Comparison of ENCODE assay signal across 6 cellular contexts in genomic region chrX:48910926-48911406, GRCh38. TPM values are rescaled to one million over a fixed set of nuclear protein-coding genes. Genes with fewer than 3 reads are reported as not detected.
DNase-seq lines count a peak whose midpoint lies in the region; ATAC-seq and TF ChIP-seq lines count a peak whose summit lies in the region.

No MANE protein-coding gene starts in this region.

- TF ChIP-seq EP300 in transverse colon (IDR thresholded peaks at IDR 0.05; ENCODE audit: low read depth): no peak

- H3K36me3 ChIP-seq in OCI-LY3 (replicated peaks; ENCODE audit: low read depth, low read length) (peaks cover 39% of the 10 kb centered on the region), transverse colon (no peaks in the 10 kb centered on the region)

- CTCF ChIA-PET in CD4-positive, alpha-beta T cell (lab: Charles Lee): interaction anchor here (1.5 kb wide), 1 partner anchor 26 kb away, joined by 8 read pairs; no protein-coding TSS in a partner anchor

- no peak overlapping the region for H2AFZ ChIP-seq in OCI-LY3 (ENCODE audit: low read depth, low read length)

- H3K79me2 ChIP-seq in OCI-LY3 (ENCODE audit: low read length): peaks cover 46% of the 10 kb centered on the region

- DNase-seq in CD4-positive, alpha-beta T cell: no peak
- DNase-seq in glutamatergic neuron: no peak
- no peak for DNase-seq in transverse colon

- no peaks in the 10 kb centered on the region for H3K9me3 Mint-ChIP-seq in CD4-positive, alpha-beta T cell
- peaks cover 3% of the 10 kb centered on the region for H3K9me3 Mint-ChIP-seq in glutamatergic neuron (ENCODE audit: unreplicated experiment)

- in situ Hi-C loops in transverse colon (cut with MboI; ENCODE audit: low pct_ligation_motif_present in 1 of 4, low pct_unique_long_range_greater_than_20kb in 1 of 4, low sequenced_read_pairs in 3 of 4): loop anchor here in 1 of 4 donors (25.0 kb wide), 1 partner anchor 274 kb away; no protein-coding TSS in a partner anchor

- peak overlapping the region; percentile 94 for H3K27ac Mint-ChIP-seq in CD4-positive, alpha-beta T cell
- H3K27ac Mint-ChIP-seq in glutamatergic neuron (ENCODE audit: unreplicated experiment): peak overlapping the region; percentile 78

- H4K20me1 ChIP-seq in OCI-LY3 (ENCODE audit: insufficient read depth, low read length): peaks cover 37% of the 10 kb centered on the region

- H3K36me3 Mint-ChIP-seq in CD4-positive, alpha-beta T cell (ENCODE audit: low read depth): peaks cover 60% of the 10 kb centered on the region
- H3K36me3 Mint-ChIP-seq in glutamatergic neuron (ENCODE audit: unreplicated experiment): no peaks in the 10 kb centered on the region

- no peaks in the 10 kb centered on the region for H3K9me3 ChIP-seq in CD4-positive, alpha-beta T cell (ENCODE audit: control insufficient read depth, low read length)
- H3K9me3 ChIP-seq in OCI-LY3 (ENCODE audit: insufficient read depth, low read length): no peaks in the 10 kb centered on the region
- H3K9me3 ChIP-seq in transverse colon: no peaks in the 10 kb centered on the region

- peak overlapping the region; percentile 79 for H3K27ac ChIP-seq in CD4-positive, alpha-beta T cell (ENCODE audit: low read depth, low read length)
- H3K27ac ChIP-seq in OCI-LY3 (ENCODE audit: low read length) (peak overlapping the region; percentile 98), transverse colon (peak overlapping the region; percentile 81 to 91 (median 88))

- TF ChIP-seq CTCF in CD4-positive, alpha-beta T cell (IDR thresholded peaks at IDR 0.05): no peak
- no peak for TF ChIP-seq CTCF in OCI-LY3 (IDR thresholded peaks at IDR 0.05; ENCODE audit: low read depth, low read length)
- TF ChIP-seq CTCF in glutamatergic neuron (IDR thresholded peaks at IDR 0.05; ENCODE audit: partially characterized antibody, unreplicated experiment): no peak
- TF ChIP-seq CTCF in transverse colon (IDR thresholded peaks at IDR 0.05): no peak

- intact Hi-C loops in CD4-positive, alpha-beta T cell (cut with DNase I, micrococcal nuclease): loop anchor here (2.0 to 10.0 kb wide), 5 partner anchors 14 to 1256 kb away; partner anchors contain the start of genes ELK1 (in 1 of the 2), PQBP1 (in 1 of the 2), TIMM17B (in 1 of the 2) and UXT (in 1 of the 2)
- intact Hi-C loops in transverse colon (cut with DNase I; ENCODE audit: low total_unique reads): no loop called here

- H3K4me1 ChIP-seq in OCI-LY3 (ENCODE audit: low read length) (peaks cover 42% of the 10 kb centered on the region), transverse colon (peaks cover 0 to 14% (median 6%) of the 10 kb centered on the region in 4 donors)

- H3K4me3 ChIP-seq in OCI-LY3 (ENCODE audit: low read length) (peak overlapping the region; percentile 100), transverse colon (peak overlapping the region; percentile 51 to 82 (median 66))

- H3K4me1 Mint-ChIP-seq in CD4-positive, alpha-beta T cell (ENCODE audit: low read depth): peaks cover 50% of the 10 kb centered on the region
- H3K4me1 Mint-ChIP-seq in glutamatergic neuron (ENCODE audit: low read depth, unreplicated experiment): peaks cover 6% of the 10 kb centered on the region

- POLR2A ChIA-PET in CD4-positive, alpha-beta T cell (lab: Charles Lee): interaction anchor here (0.6 to 4.7 kb wide), 15 partner anchors 8 to 263 kb away, joined by 3 to 97 read pairs (median 8); partner anchors contain the start of genes OTUD5, PQBP1, TIMM17B and WAS

- peak overlapping the region; percentile 94 for H3K4me2 ChIP-seq in OCI-LY3 (ENCODE audit: low read length)

- no peak for TF ChIP-seq POLR2A in transverse colon (IDR thresholded peaks at IDR 0.05)

- WGBS in transverse colon (ENCODE audit: low coverage in 1 of 2), 2 donors: 31% methylated on average over 12 of the region's 12 CpGs; no CpG with 5 or more reads in 1 of the 2 donors

- H3K9ac ChIP-seq in OCI-LY3 (ENCODE audit: low read length): peak overlapping the region; percentile 99

- H3K27me3 Mint-ChIP-seq in CD4-positive, alpha-beta T cell: peaks cover 5% of the 10 kb centered on the region
- H3K27me3 Mint-ChIP-seq in glutamatergic neuron (ENCODE audit: unreplicated experiment): peaks cover 7% of the 10 kb centered on the region

- H3K4me3 Mint-ChIP-seq in CD4-positive, alpha-beta T cell: peak overlapping the region; percentile 88
- peak overlapping the region; percentile 92 for H3K4me3 Mint-ChIP-seq in glutamatergic neuron (ENCODE audit: unreplicated experiment)

- ATAC-seq in CD4-positive, alpha-beta T cell (ENCODE audit: poor library complexity): peak; percentile 14
- ATAC-seq in HG03571 (IDR thresholded peaks at IDR 0.05; ENCODE audit: unreplicated experiment) (no peak), HG03159 (IDR thresholded peaks at IDR 0.05; ENCODE audit: unreplicated experiment) (no peak)

- no peaks in the 10 kb centered on the region for H3K27me3 ChIP-seq in CD4-positive, alpha-beta T cell (ENCODE audit: control insufficient read depth, insufficient read depth, low read length)
- H3K27me3 ChIP-seq in OCI-LY3 (ENCODE audit: low read depth, low read length): no peaks in the 10 kb centered on the region
- no peaks in the 10 kb centered on the region for H3K27me3 ChIP-seq in transverse colon

RNA-seq across cellular contexts. Expression of gene SLC35A2, which starts 0.5 kb away (rescaled TPM):
- 10 to 100 TPM; 19.1 to 21.8 TPM for total RNA-seq in CD4-positive, alpha-beta T cell
- total RNA-seq in glutamatergic neuron (ENCODE audit: unreplicated experiment) (22.1 TPM), transverse colon (10 to 100 TPM; 29.5 to 48.3 (median 33.8) TPM)

RNA-seq across cellular contexts. Expression of gene PIM2, which starts 7.9 kb away (rescaled TPM):
- total RNA-seq in CD4-positive, alpha-beta T cell: 100 to 1,000 TPM; 212 to 225 TPM
- total RNA-seq in glutamatergic neuron (ENCODE audit: unreplicated experiment) (16.5 TPM), transverse colon (10 to 100 TPM in 3 of 4 donors, not detected in 1; 11.2 to 50.7 (median 20.6) TPM)

RNA-seq across cellular contexts. Expression of gene PQBP1, which starts 13.2 kb away (rescaled TPM):
- total RNA-seq in CD4-positive, alpha-beta T cell: 10 to 100 TPM; 73.0 to 76.6 TPM
- total RNA-seq in glutamatergic neuron (ENCODE audit: unreplicated experiment): 120 TPM
- total RNA-seq in transverse colon: 10 to 100 TPM; 21.7 to 92.3 (median 63.8) TPM

RNA-seq across cellular contexts. Expression of gene TIMM17B, which starts 13.4 kb away (rescaled TPM):
- total RNA-seq in CD4-positive, alpha-beta T cell: 10 to 100 TPM; 40.0 to 40.3 TPM
- total RNA-seq in glutamatergic neuron (ENCODE audit: unreplicated experiment): 71.8 TPM
- 10 to 100 TPM; 26.7 to 61.3 (median 43.7) TPM for total RNA-seq in transverse colon

RNA-seq across cellular contexts. Expression of gene OTUD5, which starts 46.4 kb away (rescaled TPM):
- total RNA-seq in CD4-positive, alpha-beta T cell: 10 to 100 TPM; 81.3 to 92.1 TPM
- 68.3 TPM for total RNA-seq in glutamatergic neuron (ENCODE audit: unreplicated experiment)
- 10 to 100 TPM; 39.4 to 96.9 (median 40.6) TPM for total RNA-seq in transverse colon

Comparison
In these comparisons a context has a peak if more than half of its experiments do, and no peak if none do; other contexts are left out.
1. RNA of gene PIM2, which starts 7.9 kb away (total RNA-seq): 212 to 225 TPM in CD4-positive, alpha-beta T cell; 11.2 to 50.7 TPM in transverse colon and 16.5 TPM in glutamatergic neuron (single experiment); every median in the first group is over 4 times any median in the second.
2. Peak in every context shown above with its lines, with median percentiles within 50 percentile points of each other: H3K27ac ChIP-seq.